ENCODE assay signal across 10 cellular contexts in genomic region chr3:8554725-8555621, GRCh38. TPM values are rescaled to one million over a fixed set of nuclear protein-coding genes. Genes with fewer than 3 reads are reported as not detected.
DNase-seq lines count a peak whose midpoint lies in the region; ATAC-seq and TF ChIP-seq lines count a peak whose summit lies in the region.
"Had no signal": no experiment of that assay in that cellular context is flagged by ENCODE, and none has a peak within 500 bp of the region (broad histone marks: within the 10 kb centered on the region; RNA-seq: fewer than 3 reads in every experiment).

No MANE protein-coding gene starts in this region.

- H3K4me1 ChIP-seq in HUES48 (ENCODE audit: control insufficient read depth, insufficient read depth, low read length) = peaks cover 8% of the 10 kb centered on the region
- H3K4me1 ChIP-seq in endodermal cell (ENCODE audit: control insufficient read depth, insufficient read depth, low read length) = no peaks in the 10 kb centered on the region
- H3K4me1 ChIP-seq in mucosa of descending colon (ENCODE audit: low read depth) = no peaks in the 10 kb centered on the region

- DNase-seq in A172 (ENCODE audit: low spot score) = peak; percentile 36
- DNase-seq in endodermal cell = peak; percentile 57
- peak in 2 of 3 donors; percentile 33 to 55 for DNase-seq in mucosa of descending colon
- DNase-seq in stimulated activated naive CD8-positive, alpha-beta T cell treated with anti-CD3 and anti-CD28 coated beads, Interleukin-15, Interleukin-2, amounts not matched to agents 100 U/mL and 50 U/mL, for 24 hours = no peak
- no peak for DNase-seq in NCI-H748 (lab: John Stamatoyannopoulos, UW; ENCODE audit: unreplicated experiment)
- DNase-seq: CD4-positive, alpha-beta memory T cell had no signal

- intact Hi-C loops in mucosa of descending colon (cut with DNase I, micrococcal nuclease) = no loop called here

- H3K36me3 Mint-ChIP-seq in endodermal cell (ENCODE audit: low read depth) = peaks cover 31% of the 10 kb centered on the region
- H3K36me3 Mint-ChIP-seq: CD4-positive, alpha-beta memory T cell had no signal

- H3K4me3 Mint-ChIP-seq in endodermal cell = no peak overlapping the region
- H3K4me3 Mint-ChIP-seq: CD4-positive, alpha-beta memory T cell had no signal

- H3K9me3 Mint-ChIP-seq in endodermal cell = no peaks in the 10 kb centered on the region

- no peak for TF ChIP-seq CTCF in endodermal cell (conservative IDR thresholded peaks at IDR 0.05)
- no peak for TF ChIP-seq CTCF in mucosa of descending colon (IDR thresholded peaks at IDR 0.05)

- peak overlapping the region; percentile 44; the same call in 1 of the 2 replicates for H3K9ac ChIP-seq in HUES48 (ENCODE audit: low read depth, low read length)
- no peak overlapping the region for H3K9ac ChIP-seq in endodermal cell (ENCODE audit: extremely low read depth, low read length, poor library complexity, severe bottlenecking)

- H3K4me1 Mint-ChIP-seq in endodermal cell = no peaks in the 10 kb centered on the region
- H3K4me1 Mint-ChIP-seq: CD4-positive, alpha-beta memory T cell had no signal

- H3K9me3 ChIP-seq in HUES48 (ENCODE audit: control insufficient read depth, insufficient read depth, low read length) (no peaks in the 10 kb centered on the region), endodermal cell (ENCODE audit: control insufficient read depth, low read length) (no peaks in the 10 kb centered on the region), mucosa of descending colon (no peaks in the 10 kb centered on the region)

- 82 to 88% methylated on average over 10 to 19 of the region's 19 CpGs for WGBS in endodermal cell (ENCODE audit: insufficient coverage in 1 of 2, insufficient read length in 1 of 2), 2 experiments

- H3K4me3 ChIP-seq in HUES48 (ENCODE audit: low read depth, low read length) = no peak overlapping the region
- no peak overlapping the region for H3K4me3 ChIP-seq in endodermal cell (ENCODE audit: low read length)
- no peak overlapping the region for H3K4me3 ChIP-seq in mucosa of descending colon

- no peaks in the 10 kb centered on the region for H3K27me3 Mint-ChIP-seq in endodermal cell (ENCODE audit: insufficient read depth)

- H3K27ac ChIP-seq in HUES48 (ENCODE audit: low read depth, low read length) = peak overlapping the region; percentile 57
- H3K27ac ChIP-seq in endodermal cell (ENCODE audit: low read depth, low read length) = peak overlapping the region; percentile 92
- H3K27ac ChIP-seq: RWPE1 had no signal

- H3K27me3 ChIP-seq in HUES48 (ENCODE audit: control insufficient read depth, insufficient read depth, low read length) (no peaks in the 10 kb centered on the region), endodermal cell (ENCODE audit: control insufficient read depth, insufficient read depth, low read length, poor library complexity, severe bottlenecking) (no peaks in the 10 kb centered on the region)

- peak; percentile 20 for ATAC-seq in mucosa of descending colon
- ATAC-seq in stimulated activated naive CD8-positive, alpha-beta T cell treated with anti-CD3 and anti-CD28 coated beads, Interleukin-15, Interleukin-2, amounts not matched to agents 100 U/mL and 50 U/mL, for 24 hours = no peak
- no peak for ATAC-seq in GM21576 (IDR thresholded peaks at IDR 0.05; ENCODE audit: unreplicated experiment)
- no peak for ATAC-seq in HG02759 (IDR thresholded peaks at IDR 0.05; ENCODE audit: unreplicated experiment)

- no peak overlapping the region for H3K27ac Mint-ChIP-seq in endodermal cell
- H3K27ac Mint-ChIP-seq: CD4-positive, alpha-beta memory T cell had no signal

- peaks cover 25% of the 10 kb centered on the region; the same call in 1 of the 2 replicates for H3K36me3 ChIP-seq in HUES48 (ENCODE audit: control insufficient read depth, insufficient read depth, low read length)
- peaks cover 81% of the 10 kb centered on the region for H3K36me3 ChIP-seq in endodermal cell (ENCODE audit: control insufficient read depth, insufficient read depth, low read length)
- no peaks in the 10 kb centered on the region for H3K36me3 ChIP-seq in mucosa of descending colon (ENCODE audit: low read depth)

RNA-seq across cellular contexts. Expression of gene LMCD1, which starts 53.4 kb away (rescaled TPM):
- total RNA-seq in A172 (2014; rRNA removed; shearing (Covaris generic)) = 3.9 and 8.4 TPM in 2 replicates
- total RNA-seq in endodermal cell = 10 to 100 TPM; 20.7 to 35.7 TPM
- polyA plus RNA-seq in endodermal cell (2013, experiment 1 of 2) = 32.7 TPM
- polyA plus RNA-seq in endodermal cell (2013, experiment 2 of 2) = 42.3 TPM
- 1 to 10 TPM; 5.1 to 9.7 (median 7.2) TPM for total RNA-seq in mucosa of descending colon

Comparison
In these comparisons a context has a peak if more than half of its experiments do, and no peak if none do; other contexts are left out.
1. DNase-seq: peak in A172 (single experiment), endodermal cell (single experiment) and mucosa of descending colon (2 of 3); none in stimulated activated naive CD8-positive, alpha-beta T cell treated with anti-CD3 and anti-CD28 coated beads, Interleukin-15, Interleukin-2, amounts not matched to agents 100 U/mL and 50 U/mL, for 24 hours (single experiment) and NCI-H748 (single experiment).